ENCODE assay signal across 8 cellular contexts in the genomic region with DNA sequence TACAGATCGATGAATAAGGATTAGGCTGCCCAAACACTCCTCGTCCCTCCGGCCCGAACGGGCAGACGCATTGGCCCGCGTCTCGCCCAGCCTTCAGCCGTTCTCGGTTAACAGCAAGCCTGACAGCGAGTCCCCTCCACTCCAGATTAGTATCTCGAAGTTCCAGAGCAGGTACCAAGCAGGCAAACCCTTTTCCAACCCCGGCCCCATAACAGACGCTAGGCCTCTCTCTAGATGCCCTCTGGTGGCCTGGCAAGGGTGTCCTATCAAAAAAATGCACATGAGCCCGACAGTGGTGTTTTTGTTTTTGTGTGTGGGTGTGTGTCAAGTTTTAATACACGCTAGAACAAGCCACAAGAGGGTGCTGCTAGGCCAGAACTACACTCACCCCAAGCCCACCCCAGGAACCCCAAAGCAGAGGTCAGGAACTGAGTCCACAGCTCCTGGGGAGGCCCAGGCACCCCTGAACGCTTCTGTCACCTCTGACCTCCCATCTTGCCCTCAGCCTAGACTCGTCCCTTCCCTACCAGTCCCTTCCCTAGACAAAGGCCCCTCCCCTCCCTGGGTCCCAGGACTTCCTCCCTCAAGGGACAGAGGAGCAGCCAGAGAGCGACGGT. TPM values are rescaled to one million over a fixed set of nuclear protein-coding genes. Genes with fewer than 3 reads are reported as not detected.
DNase-seq lines count a peak whose midpoint lies in the region; ATAC-seq and TF ChIP-seq lines count a peak whose summit lies in the region.

No MANE protein-coding gene starts in this region.

- no peaks in the 10 kb centered on the region for H4K20me1 ChIP-seq in fibroblast of lung (ENCODE audit: control insufficient read depth, extremely low read depth, insufficient read depth, low read length)

- peaks cover 24 to 43% of the 10 kb centered on the region in 2 donors for H3K4me1 Mint-ChIP-seq in natural killer cell

- H3K27ac ChIP-seq in HL-60 (replicated peaks) (peak overlapping the region; percentile 93), fibroblast of lung (ENCODE audit: insufficient read depth, low read length) (peak overlapping the region; percentile 98)

- H3K4me2 ChIP-seq in fibroblast of lung (ENCODE audit: extremely low read depth, insufficient read depth, low read length): peak overlapping the region; percentile 100

- H3K9me3 Mint-ChIP-seq in natural killer cell: no peaks in the 10 kb centered on the region

- H3K9me3 ChIP-seq in NT2/D1 (ENCODE audit: insufficient read depth, low read length) (no peaks in the 10 kb centered on the region), fibroblast of lung (ENCODE audit: control insufficient read depth, insufficient read depth, low read depth, low read length) (no peaks in the 10 kb centered on the region)

- H3K36me3 Mint-ChIP-seq in natural killer cell: no peaks in the 10 kb centered on the region

- ATAC-seq in GM19455 (IDR thresholded peaks at IDR 0.05; ENCODE audit: unreplicated experiment) (peak; percentile 44), natural killer cell (peak; percentile 66 to 81 (median 67))

- H3K4me3 ChIP-seq in HL-60 (replicated peaks; ENCODE audit: insufficient read depth, low read length) (peak overlapping the region; percentile 66), NT2/D1 (ENCODE audit: insufficient read length, low read depth) (peak overlapping the region; percentile 38), fibroblast of lung (replicated peaks in 1 of 4; ENCODE audit: control extremely low read depth in 1 of 4, insufficient read depth in 1 of 4, low read depth in 3 of 4, low read length in 4 of 4) (peak overlapping the region; percentile 48 to 95 (median 80))

- H2AFZ ChIP-seq in fibroblast of lung (ENCODE audit: low read length): peak overlapping the region; percentile 92

- H3K27me3 ChIP-seq in HL-60 (ENCODE audit: insufficient read depth, poor library complexity, severe bottlenecking) (no peaks in the 10 kb centered on the region), NT2/D1 (ENCODE audit: insufficient read depth, insufficient read length) (no peaks in the 10 kb centered on the region), fibroblast of lung (ENCODE audit: control insufficient read depth, insufficient read depth, low read length) (no peaks in the 10 kb centered on the region)

- H3K36me3 ChIP-seq in NT2/D1 (ENCODE audit: insufficient read depth, insufficient read length, low read length) (peaks cover 73% of the 10 kb centered on the region), fibroblast of lung (ENCODE audit: control insufficient read depth, insufficient read depth, low read length) (peaks cover 12% of the 10 kb centered on the region)

- peak overlapping the region; percentile 77 for H3K9ac ChIP-seq in NT2/D1 (ENCODE audit: insufficient read length, low read depth)
- peak overlapping the region; percentile 53 for H3K9ac ChIP-seq in fibroblast of lung (ENCODE audit: insufficient read depth, low read length)

- H3K27ac Mint-ChIP-seq in natural killer cell: peak overlapping the region; percentile 96

- H3K27me3 Mint-ChIP-seq in natural killer cell (ENCODE audit: low read depth in 2 of 2): peaks cover 0 to 3% of the 10 kb centered on the region in 2 donors

- DNase-seq in Caki2 (ENCODE audit: low read depth) (peak; percentile 74), HL-60 (ENCODE audit: low read depth in 1 of 2, low spot score in 1 of 2) (peak; percentile 72 to 81), NT2/D1 (ENCODE audit: low read depth, low spot score) (no peak), activated T-helper 1 cell treated with Interleukin-2 at 50 U/mL for 16 hours (ENCODE audit: low read depth) (peak; percentile 58), fibroblast of lung (ENCODE audit: low read depth in 2 of 2) (peak; percentile 73 to 82), natural killer cell (peak; percentile 69), stromal cell of bone marrow (ENCODE audit: low read depth) (peak; percentile 76)

- peaks cover 39% of the 10 kb centered on the region for H3K79me2 ChIP-seq in fibroblast of lung (ENCODE audit: control insufficient read depth, insufficient read depth, low read length)

- in situ Hi-C loops in Caki2 (cut with HindIII; ENCODE audit: low pct_unique_long_range_greater_than_20kb, low sequenced_read_pairs): no loop called here

- H3K4me1 ChIP-seq in NT2/D1 (ENCODE audit: insufficient read depth, insufficient read length): peaks cover 28% of the 10 kb centered on the region
- H3K4me1 ChIP-seq in fibroblast of lung (ENCODE audit: control insufficient read depth, extremely low read depth, insufficient read depth, low read length): peaks cover 13% of the 10 kb centered on the region

- intact Hi-C loops in natural killer cell (cut with micrococcal nuclease): loop anchor here (2.0 to 10.0 kb wide), 3 partner anchors 37 to 227 kb away; a partner anchor contains a TSS

- peak; percentile 61 for TF ChIP-seq CTCF in HL-60 (IDR thresholded peaks at IDR 0.05; ENCODE audit: insufficient read depth, low read length)
- peak; percentile 62 to 68 for TF ChIP-seq CTCF in fibroblast of lung (conservative IDR thresholded peaks at IDR 0.05 in 1 of 2, IDR thresholded peaks at IDR 0.05 in 1 of 2; ENCODE audit: low read depth in 1 of 2, low read length in 2 of 2)
- TF ChIP-seq CTCF in natural killer cell (IDR thresholded peaks at IDR 0.05): peak; percentile 76

- H3K4me3 Mint-ChIP-seq in natural killer cell: peak overlapping the region; percentile 97

RNA-seq across cellular contexts. Expression of a gene that starts 0.7 kb away (rescaled TPM):
- 77.9 and 114 TPM in 2 replicates for total RNA-seq in Caki2 (2014; rRNA removed; shearing (Covaris generic); ENCODE audit: low replicate concordance)
- total RNA-seq in fibroblast of lung (68.1 and 80.4 TPM in 2 replicates), natural killer cell (100 to 1,000 TPM; 199 to 236 (median 228) TPM)
- 50.1 and 68.7 TPM in 2 replicates for polyA plus RNA-seq in fibroblast of lung
- polyA plus RNA-seq in fibroblast of lung (2012): 48.5 and 66.0 TPM in 2 replicates
- polyA minus RNA-seq in fibroblast of lung (ENCODE audit: low replicate concordance): 91.4 and 169 TPM in 2 replicates

RNA-seq across cellular contexts. Expression of a gene that starts 8.9 kb away (rescaled TPM):
- total RNA-seq in Caki2 (2014; rRNA removed; shearing (Covaris generic); ENCODE audit: low replicate concordance): 31.9 and 35.9 TPM in 2 replicates
- total RNA-seq in fibroblast of lung: 19.8 and 20.0 TPM in 2 replicates
- polyA plus RNA-seq in fibroblast of lung: 7.0 and 10.8 TPM in 2 replicates
- polyA plus RNA-seq in fibroblast of lung (2012): 14.2 and 18.4 TPM in 2 replicates
- polyA minus RNA-seq in fibroblast of lung (ENCODE audit: low replicate concordance): 6.6 and 16.7 TPM in 2 replicates
- total RNA-seq in natural killer cell: 1 to 10 TPM in 1 of 3 donors, not detected in 2; 1.3 TPM

RNA-seq across cellular contexts. Expression of a gene that starts 37.4 kb away (rescaled TPM):
- total RNA-seq in Caki2 (2014; rRNA removed; shearing (Covaris generic); ENCODE audit: low replicate concordance): 49.6 and 52.1 TPM in 2 replicates
- total RNA-seq in fibroblast of lung: 53.4 and 70.0 TPM in 2 replicates
- 21.2 and 45.4 TPM in 2 replicates for polyA plus RNA-seq in fibroblast of lung
- 20.2 and 43.1 TPM in 2 replicates for polyA plus RNA-seq in fibroblast of lung (2012)
- polyA minus RNA-seq in fibroblast of lung (ENCODE audit: low replicate concordance): 8.8 and 32.4 TPM in 2 replicates
- 10 to 100 TPM; 66.0 to 75.4 (median 67.8) TPM for total RNA-seq in natural killer cell
